In genomic region chr9:83511051-83511450, GRCh38 we compare ENCODE assay signal across 8 cellular contexts. TPM values are rescaled to one million over a fixed set of nuclear protein-coding genes. Genes with fewer than 3 reads are reported as not detected.
DNase-seq lines count a peak whose midpoint lies in the region; ATAC-seq and TF ChIP-seq lines count a peak whose summit lies in the region.

No MANE protein-coding gene starts in this region.

- no peak for TF ChIP-seq POLR2A in vagina (IDR thresholded peaks at IDR 0.05)

- TF ChIP-seq CTCF in PC-9 (conservative IDR thresholded peaks at IDR 0.05), result no peak
- TF ChIP-seq CTCF in vagina (IDR thresholded peaks at IDR 0.05), result no peak

- peak; percentile 37 to 45 for ATAC-seq in activated T-cell treated with anti-CD3 and anti-CD28 coated beads, Interleukin-2, amount 50 U/mL, for 72 hours (replicated peaks in 1 of 2)
- peak; percentile 87 for ATAC-seq in HG02970 (IDR thresholded peaks at IDR 0.05; ENCODE audit: low FRiP score, unreplicated experiment)

- no peak overlapping the region for H3K27ac Mint-ChIP-seq in activated T-cell treated with anti-CD3 and anti-CD28 coated beads, Interleukin-2, amount 50 U/mL, for 72 hours

- POLR2A ChIA-PET in PC-9 (lab: Charles Lee; ENCODE audit: unreplicated experiment), result no interaction called here

- H3K36me3 ChIP-seq in PC-9 (ENCODE audit: low read depth), result no peaks in the 10 kb centered on the region
- no peaks in the 10 kb centered on the region for H3K36me3 ChIP-seq in vagina

- H3F3A ChIP-seq in PC-9 (ENCODE audit: insufficient read depth, low read depth), result peaks cover 10% of the 10 kb centered on the region; the same call in 1 of the 2 replicates

- peaks cover 10% of the 10 kb centered on the region for H3K27me3 Mint-ChIP-seq in activated T-cell treated with anti-CD3 and anti-CD28 coated beads, Interleukin-2, amount 50 U/mL, for 72 hours (ENCODE audit: low read depth)

- peaks cover 13% of the 10 kb centered on the region for H3K4me1 ChIP-seq in PC-9 (replicated peaks; ENCODE audit: insufficient read depth)
- no peaks in the 10 kb centered on the region for H3K4me1 ChIP-seq in vagina

- H3K9me2 ChIP-seq in PC-9 (ENCODE audit: insufficient read depth), result no peaks in the 10 kb centered on the region

- H3K4me2 ChIP-seq in PC-9, result peak overlapping the region; percentile 24; the same call in 1 of the 2 replicates

- H3K4me3 ChIP-seq in PC-9 (no peak overlapping the region), skeletal muscle cell (ENCODE audit: low read depth, low read length) (no peak overlapping the region), vagina (no peak overlapping the region)

- H3K4me1 Mint-ChIP-seq in activated T-cell treated with anti-CD3 and anti-CD28 coated beads, Interleukin-2, amount 50 U/mL, for 72 hours (ENCODE audit: low read depth), result peaks cover 11% of the 10 kb centered on the region

- no peaks in the 10 kb centered on the region for H3K36me3 Mint-ChIP-seq in activated T-cell treated with anti-CD3 and anti-CD28 coated beads, Interleukin-2, amount 50 U/mL, for 72 hours (ENCODE audit: insufficient read depth in 2 of 2)

- intact Hi-C loops in PC-9 (cut with micrococcal nuclease; ENCODE audit: unreplicated experiment) (no loop called here), vagina (cut with DNase I) (no loop called here)

- no peak overlapping the region for H2AFZ ChIP-seq in PC-9

- H3K9me3 Mint-ChIP-seq in activated T-cell treated with anti-CD3 and anti-CD28 coated beads, Interleukin-2, amount 50 U/mL, for 72 hours, result no peaks in the 10 kb centered on the region

- H4K20me1 ChIP-seq in PC-9 (ENCODE audit: insufficient read depth), result no peaks in the 10 kb centered on the region

- H3K27ac ChIP-seq in PC-9 (peak overlapping the region; percentile 68), vagina (no peak overlapping the region)

- no peak overlapping the region for H3K4me3 Mint-ChIP-seq in activated T-cell treated with anti-CD3 and anti-CD28 coated beads, Interleukin-2, amount 50 U/mL, for 72 hours

- CTCF ChIA-PET in PC-9 (lab: Charles Lee), result no interaction called here

- no peak for DNase-seq in activated T-cell treated with anti-CD3 and anti-CD28 coated beads, Interleukin-2, amount 50 U/mL, for 72 hours
- no peak for DNase-seq in activated T-cell treated with anti-CD3 and anti-CD28 coated beads, Interleukin-2, amount 50 U/mL, for 1 hour
- DNase-seq in PC-9 (peak in 1 of 2 experiments; percentile 68), skeletal muscle cell (ENCODE audit: low read depth) (peak; percentile 12), superior temporal gyrus (ENCODE audit: extremely low spot score) (no peak), vagina (ENCODE audit: extremely low spot score in 2 of 2) (no peak)
- no peak for DNase-seq in activated CD4-positive, alpha-beta T cell treated with anti-CD3 and anti-CD28 coated beads for 48 hours

- BruUV-seq in PC-9 (replicated peaks; lab: Mats Ljungman, UMichigan), result no TSS peak

- H3K9me3 ChIP-seq in PC-9 (ENCODE audit: insufficient read depth, low read depth), result no peaks in the 10 kb centered on the region
- H3K9me3 ChIP-seq in vagina, result no peaks in the 10 kb centered on the region

- H3K79me2 ChIP-seq in PC-9 (ENCODE audit: low read depth), result no peaks in the 10 kb centered on the region

- H3K27me3 ChIP-seq in PC-9 (ENCODE audit: insufficient read depth, low read depth) (no peaks in the 10 kb centered on the region), vagina (no peaks in the 10 kb centered on the region)

RNA-seq across cellular contexts. Expression of gene FRMD3, which starts 27.1 kb away (rescaled TPM):
- under 1 TPM; 0.38 to 0.46 TPM for total RNA-seq in activated T-cell treated with anti-CD3 and anti-CD28 coated beads, Interleukin-2, amount 50 U/mL, for 72 hours
- total RNA-seq in PC-9 (2021), result 1.4 and 1.9 TPM in 2 replicates
- 13.8 TPM for total RNA-seq in vagina
